ENCODE assay signal across 1 cellular context in the genomic region with DNA sequence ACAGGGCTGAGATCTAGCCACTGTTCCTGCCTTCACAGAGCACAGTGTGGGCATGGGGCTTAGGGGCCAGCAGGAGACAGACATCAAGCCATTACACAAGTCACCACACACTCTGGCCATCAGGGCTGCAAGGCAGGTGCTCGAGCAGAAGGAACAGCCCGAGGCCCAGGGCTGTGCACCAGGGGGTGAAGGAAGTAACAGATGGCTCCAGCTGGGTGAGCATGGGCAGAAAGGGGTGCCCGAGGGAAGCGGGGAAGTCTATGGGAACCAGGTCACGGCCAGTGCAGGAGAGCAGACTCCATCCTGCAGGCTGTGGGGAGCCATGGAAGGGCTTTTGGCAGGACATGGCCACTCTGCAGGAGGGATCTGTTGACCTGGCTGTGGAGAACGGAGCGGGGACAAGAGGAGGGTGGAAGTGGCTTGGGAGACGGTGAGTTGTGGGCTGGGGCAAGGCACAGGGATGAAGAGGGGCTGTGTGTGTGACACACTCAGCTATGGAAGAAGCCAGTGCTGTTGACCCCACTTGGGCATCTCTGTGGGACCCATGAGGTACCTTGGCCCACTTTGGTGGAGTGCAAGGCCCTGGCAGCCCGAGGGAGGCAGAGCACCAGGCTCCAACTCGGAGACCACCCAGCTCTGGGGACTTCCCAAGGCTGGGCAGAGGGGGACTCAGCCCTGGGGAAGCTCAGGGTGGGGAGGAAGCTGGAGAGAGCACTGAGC.
A peak's percentile ranks its signal among the peaks of the same experiment; 100 is the strongest.
TF ChIP-seq lines count a peak whose summit lies in the region.

No MANE protein-coding gene starts in this region.

TF ChIP-seq in GM12878, 131 proteins besides CTCF, POLR2A, EP300 and RAD21:
- TF ChIP-seq ESRRA (IDR thresholded peaks at IDR 0.05; ENCODE audit: low read length) (no peak), TCF7 (IDR thresholded peaks at IDR 0.05; ENCODE audit: borderline replicate concordance) (no peak), TCF3 (IDR thresholded peaks at IDR 0.05; ENCODE audit: borderline replicate concordance, insufficient read depth, low read depth, low read length) (no peak), POLR2AphosphoS2 (IDR thresholded peaks at IDR 0.05; ENCODE audit: low read depth, low read length) (peak; percentile 30; the same call in 1 of the 2 replicates)
- TF ChIP-seq, protein P1, sequence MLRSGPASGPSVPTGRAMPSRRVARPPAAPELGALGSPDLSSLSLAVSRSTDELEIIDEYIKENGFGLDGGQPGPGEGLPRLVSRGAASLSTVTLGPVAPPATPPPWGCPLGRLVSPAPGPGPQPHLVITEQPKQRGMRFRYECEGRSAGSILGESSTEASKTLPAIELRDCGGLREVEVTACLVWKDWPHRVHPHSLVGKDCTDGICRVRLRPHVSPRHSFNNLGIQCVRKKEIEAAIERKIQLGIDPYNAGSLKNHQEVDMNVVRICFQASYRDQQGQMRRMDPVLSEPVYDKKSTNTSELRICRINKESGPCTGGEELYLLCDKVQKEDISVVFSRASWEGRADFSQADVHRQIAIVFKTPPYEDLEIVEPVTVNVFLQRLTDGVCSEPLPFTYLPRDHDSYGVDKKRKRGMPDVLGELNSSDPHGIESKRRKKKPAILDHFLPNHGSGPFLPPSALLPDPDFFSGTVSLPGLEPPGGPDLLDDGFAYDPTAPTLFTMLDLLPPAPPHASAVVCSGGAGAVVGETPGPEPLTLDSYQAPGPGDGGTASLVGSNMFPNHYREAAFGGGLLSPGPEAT (IDR thresholded peaks at IDR 0.05; ENCODE audit: low read depth), result no peak
